In genomic region chr3:129612350-129613204, GRCh38 we compare ENCODE assay signal across 2 cellular contexts.
TF ChIP-seq lines count a peak whose summit lies in the region.

No MANE protein-coding gene starts in this region.

TF ChIP-seq in HEK293, 187 proteins besides CTCF, POLR2A, EP300 and RAD21 (continued from another document):
- no peak for TF ChIP-seq ZNF121 (tag by site-specific recombination; IDR thresholded peaks at IDR 0.05)
- no peak for TF ChIP-seq ZNF449 (tag by site-specific recombination; IDR thresholded peaks at IDR 0.05)
- TF ChIP-seq PATZ1 (tag by site-specific recombination; IDR thresholded peaks at IDR 0.05): no peak
- no peak for TF ChIP-seq ZFP41 (tag by site-specific recombination; IDR thresholded peaks at IDR 0.05; ENCODE audit: borderline replicate concordance)
- no peak for TF ChIP-seq ZNF133 (tag by site-specific recombination; IDR thresholded peaks at IDR 0.05)
- TF ChIP-seq ZNF354C (tag by site-specific recombination; IDR thresholded peaks at IDR 0.05; ENCODE audit: borderline replicate concordance, low read depth): no peak
- 0 out of 2 replicates have a peak, but pooled peaks have one; percentile 25 for TF ChIP-seq ZNF660 (tag by site-specific recombination; IDR thresholded peaks at IDR 0.05)
- TF ChIP-seq ZNF76 (tag by site-specific recombination; IDR thresholded peaks at IDR 0.05; ENCODE audit: borderline replicate concordance, low read depth): no peak
- TF ChIP-seq ZNF585B (tag by site-specific recombination; IDR thresholded peaks at IDR 0.05): no peak
- no peak for TF ChIP-seq ZNF274 (IDR thresholded peaks at IDR 0.05; ENCODE audit: low read length)
- TF ChIP-seq ZNF274 (tag by site-specific recombination; IDR thresholded peaks at IDR 0.05; ENCODE audit: borderline replicate concordance): no peak
- TF ChIP-seq ZNF184 (tag by site-specific recombination; IDR thresholded peaks at IDR 0.05): no peak
- no peak for TF ChIP-seq ZNF623 (tag by site-specific recombination; IDR thresholded peaks at IDR 0.05)
- TF ChIP-seq ZNF670 (tag by site-specific recombination; IDR thresholded peaks at IDR 0.05; ENCODE audit: low read depth): no peak
- TF ChIP-seq ZFHX2 (tag by site-specific recombination; conservative IDR thresholded peaks at IDR 0.05): peak; percentile 85
- TF ChIP-seq ZFP3 (tag by site-specific recombination; IDR thresholded peaks at IDR 0.05; ENCODE audit: low read depth): no peak
- no peak for TF ChIP-seq RBAK (tag by site-specific recombination; IDR thresholded peaks at IDR 0.05)
- TF ChIP-seq OSR2 (tag by site-specific recombination; IDR thresholded peaks at IDR 0.05): no peak
- 0 out of 2 replicates have a peak, but pooled peaks have one; percentile 19 for TF ChIP-seq ZIC2 (tag by site-specific recombination; IDR thresholded peaks at IDR 0.05)
- TF ChIP-seq INSM2 (tag by site-specific recombination; IDR thresholded peaks at IDR 0.05): no peak
- TF ChIP-seq ZNF544 (tag by site-specific recombination; IDR thresholded peaks at IDR 0.05): no peak
- no peak for TF ChIP-seq BCL11A (tag by site-specific recombination; IDR thresholded peaks at IDR 0.05; ENCODE audit: low read depth)
- TF ChIP-seq ZNF785 (tag by site-specific recombination; IDR thresholded peaks at IDR 0.05): no peak

TF ChIP-seq in K562, 482 proteins besides CTCF, POLR2A, EP300 and RAD21 (continued from another document):
- TF ChIP-seq JUND (IDR thresholded peaks at IDR 0.05; ENCODE audit: borderline replicate concordance, low read depth, low read length) (peak; percentile 25; the same call in 1 of the 2 replicates), JUND (tag; IDR thresholded peaks at IDR 0.05; ENCODE audit: borderline replicate concordance, low read depth, low read length) (0 out of 3 replicates have a peak, but pooled peaks have one; percentile 14), TFAP4 (CRISPR knock-in tag; IDR thresholded peaks at IDR 0.05; ENCODE audit: borderline replicate concordance) (peak; percentile 12; the same call in 1 of the 2 replicates), CBX3 (IDR thresholded peaks at IDR 0.05; ENCODE audit: borderline replicate concordance in 1 of 2, low read length in 2 of 2) (0 out of 3 replicates have a peak, but pooled peaks of 1 of the 2 experiments have one; percentile 6), KDM1A (IDR thresholded peaks at IDR 0.05) (peak in 1 of 2 experiments; percentile 68; a peak in 2 of 4 replicates), CSDE1 (IDR thresholded peaks at IDR 0.05) (no peak), HMGN3 (IDR thresholded peaks at IDR 0.05; ENCODE audit: borderline replicate concordance, extremely low read depth, insufficient read length, low read depth, low read length) (no peak), ATF3 (IDR thresholded peaks at IDR 0.05) (peak; percentile 71), ATF3 (CRISPR knock-in tag; conservative IDR thresholded peaks at IDR 0.05) (no peak), ZNF512 (tag; IDR thresholded peaks at IDR 0.05) (no peak), ATF7 (IDR thresholded peaks at IDR 0.05) (peak; percentile 64; the same call in 1 of the 2 replicates), CHCHD3 (CRISPR knock-in tag; IDR thresholded peaks at IDR 0.05) (no peak), JUN (IDR thresholded peaks at IDR 0.05; ENCODE audit: borderline replicate concordance, low read depth, low read length) (0 out of 2 replicates have a peak, but pooled peaks have one; percentile 21), JUN (CRISPR knock-in tag; IDR thresholded peaks at IDR 0.05; ENCODE audit: borderline replicate concordance) (no peak)
